24 cellular contexts compared by ENCODE assay signal in genomic region chr5:56406838-56407237, GRCh38.
DNase-seq lines count a peak whose midpoint lies in the region; ATAC-seq and TF ChIP-seq lines count a peak whose summit lies in the region.
"Had no signal": no experiment of that assay in that cellular context is flagged by ENCODE, and none has a peak within 500 bp of the region (broad histone marks: within the 10 kb centered on the region; RNA-seq: fewer than 3 reads in every experiment).

No MANE protein-coding gene starts in this region.

- H3K27me3 ChIP-seq in hepatocyte (no peaks in the 10 kb centered on the region), smooth muscle cell (ENCODE audit: low read depth) (no peaks in the 10 kb centered on the region)

- no peaks in the 10 kb centered on the region for H3K36me3 ChIP-seq in hepatocyte (replicated peaks; ENCODE audit: insufficient read depth, low read depth)
- H3K36me3 ChIP-seq in smooth muscle cell (ENCODE audit: low read depth) = no peaks in the 10 kb centered on the region

- peak; percentile 48 for DNase-seq in NCI-H82 (lab: John Stamatoyannopoulos, UW)
- no peak for DNase-seq in NCI-H82 treated with DMSO at 0.1 percent for 48 hours (lab: John Stamatoyannopoulos, UW; ENCODE audit: unreplicated experiment)
- DNase-seq in T-helper 17 cell = no peak
- DNase-seq in hepatocyte (ENCODE audit: low spot score) = no peak
- no peak for DNase-seq in smooth muscle cell (lab: John Stamatoyannopoulos, UW; ENCODE audit: unreplicated experiment)
- no peak for DNase-seq in activated naive CD8-positive, alpha-beta T cell treated with anti-CD3 and anti-CD28 coated beads for 36 hours
- no peak for DNase-seq in NCI-H2171 (lab: John Stamatoyannopoulos, UW)
- DNase-seq in natural killer cell = no peak
- DNase-seq: 8988T; AML-193; C1 segment of cervical spinal cord; CD8-positive, alpha-beta T cell; DMS53; GDM1; GOT3; NCI-H1048; NCI-H1417 treated with DMSO at 0.1 percent for 48 hours; NCI-H187; NCI-H446 treated with DMSO at 0.1 percent for 48 hours; NCI-H526 treated with DMSO at 0.1 percent for 48 hours; SHP77 treated with DMSO at 0.1 percent for 48 hours had no signal

- H3K9me3 ChIP-seq in T-helper 17 cell (ENCODE audit: control insufficient read depth, low read length, poor library complexity, severe bottlenecking) (peaks cover under 1% of the 10 kb centered on the region), hepatocyte (ENCODE audit: low read depth) (no peaks in the 10 kb centered on the region), smooth muscle cell (replicated peaks; ENCODE audit: low read depth) (no peaks in the 10 kb centered on the region)

- H3K4me3 ChIP-seq in hepatocyte = no peak overlapping the region
- no peak overlapping the region for H3K4me3 ChIP-seq in smooth muscle cell

- H2AFZ ChIP-seq in hepatocyte = no peak overlapping the region
- H2AFZ ChIP-seq in smooth muscle cell (ENCODE audit: low read depth) = no peak overlapping the region

- H3K9ac ChIP-seq in smooth muscle cell (ENCODE audit: low read depth) = no peak overlapping the region

- H3K4me1 Mint-ChIP-seq in T-helper 17 cell = peaks cover 2% of the 10 kb centered on the region
- no peaks in the 10 kb centered on the region for H3K4me1 Mint-ChIP-seq in activated naive CD8-positive, alpha-beta T cell treated with anti-CD3 and anti-CD28 coated beads for 36 hours
- no peaks in the 10 kb centered on the region for H3K4me1 Mint-ChIP-seq in natural killer cell

- no peak overlapping the region for H3K4me3 Mint-ChIP-seq in T-helper 17 cell
- H3K4me3 Mint-ChIP-seq in activated naive CD8-positive, alpha-beta T cell treated with anti-CD3 and anti-CD28 coated beads for 36 hours = no peak overlapping the region
- H3K4me3 Mint-ChIP-seq in natural killer cell = no peak overlapping the region
- H3K4me3 Mint-ChIP-seq: CD8-positive, alpha-beta T cell; IgD-negative memory B cell had no signal

- H3K9me2 ChIP-seq in hepatocyte (replicated peaks; ENCODE audit: insufficient read depth) = no peaks in the 10 kb centered on the region

- no peaks in the 10 kb centered on the region for H3K9me3 Mint-ChIP-seq in activated naive CD8-positive, alpha-beta T cell treated with anti-CD3 and anti-CD28 coated beads for 36 hours
- no peaks in the 10 kb centered on the region for H3K9me3 Mint-ChIP-seq in natural killer cell
- H3K9me3 Mint-ChIP-seq: CD8-positive, alpha-beta T cell; IgD-negative memory B cell had no signal

- intact Hi-C loops in natural killer cell (cut with micrococcal nuclease) = no loop called here

- H4K20me1 ChIP-seq in hepatocyte (ENCODE audit: insufficient read depth, poor library complexity, severe bottlenecking) (no peaks in the 10 kb centered on the region), smooth muscle cell (ENCODE audit: low read depth) (no peaks in the 10 kb centered on the region)

- 69% methylated on average over 2 of the region's 2 CpGs for WGBS in hepatocyte (ENCODE audit: low lambda C conversion rate, missing lambda C conversion rate)
- 25% methylated on average over 2 of the region's 2 CpGs for WGBS in smooth muscle cell (ENCODE audit: low lambda C conversion rate)

- TF ChIP-seq CTCF in hepatocyte (IDR thresholded peaks at IDR 0.05; ENCODE audit: poor library complexity) = no peak
- TF ChIP-seq CTCF in smooth muscle cell (IDR thresholded peaks at IDR 0.05; ENCODE audit: borderline replicate concordance, insufficient read depth, poor library complexity, severe bottlenecking) = no peak
- no peak for TF ChIP-seq CTCF in natural killer cell (IDR thresholded peaks at IDR 0.05)

- H3K4me2 ChIP-seq in hepatocyte (no peak overlapping the region), smooth muscle cell (peak overlapping the region; percentile 13)

- no peak for ATAC-seq in T-helper 17 cell
- ATAC-seq in natural killer cell = no peak
- ATAC-seq: CD8-positive, alpha-beta T cell; HCT116 had no signal

- H3K79me2 ChIP-seq in hepatocyte (no peaks in the 10 kb centered on the region), smooth muscle cell (ENCODE audit: low read depth) (no peaks in the 10 kb centered on the region)

- H3K36me3 Mint-ChIP-seq in T-helper 17 cell (ENCODE audit: low read depth) (no peaks in the 10 kb centered on the region), natural killer cell (no peaks in the 10 kb centered on the region)
- H3K36me3 Mint-ChIP-seq in activated naive CD8-positive, alpha-beta T cell treated with anti-CD3 and anti-CD28 coated beads for 36 hours = no peaks in the 10 kb centered on the region
- H3K36me3 Mint-ChIP-seq: CD8-positive, alpha-beta T cell; IgD-negative memory B cell had no signal

- H3F3A ChIP-seq in smooth muscle cell (ENCODE audit: low read depth) = peaks cover 14% of the 10 kb centered on the region

- H3K4me1 ChIP-seq in hepatocyte (ENCODE audit: insufficient read depth) (peaks cover 43% of the 10 kb centered on the region), smooth muscle cell (ENCODE audit: low read depth) (peaks cover 38% of the 10 kb centered on the region)

- H3K27me3 Mint-ChIP-seq in T-helper 17 cell = no peaks in the 10 kb centered on the region
- H3K27me3 Mint-ChIP-seq in activated naive CD8-positive, alpha-beta T cell treated with anti-CD3 and anti-CD28 coated beads for 36 hours = no peaks in the 10 kb centered on the region
- peaks cover 0 to 3% of the 10 kb centered on the region in 2 donors for H3K27me3 Mint-ChIP-seq in natural killer cell (ENCODE audit: low read depth in 2 of 2)
- H3K27me3 Mint-ChIP-seq: IgD-negative memory B cell had no signal

- H3K27ac Mint-ChIP-seq in T-helper 17 cell = peak overlapping the region; percentile 6
- no peak overlapping the region for H3K27ac Mint-ChIP-seq in activated naive CD8-positive, alpha-beta T cell treated with anti-CD3 and anti-CD28 coated beads for 36 hours
- H3K27ac Mint-ChIP-seq in natural killer cell = no peak overlapping the region
- H3K27ac Mint-ChIP-seq: CD8-positive, alpha-beta T cell had no signal

- H3K27ac ChIP-seq in hepatocyte (peak overlapping the region; percentile 88), smooth muscle cell (ENCODE audit: low read depth) (peak overlapping the region; percentile 69)
- H3K27ac ChIP-seq: RWPE1 had no signal
